31 cellular contexts compared by ENCODE assay signal in genomic region chr1:214583113-214583512, GRCh38.
"Had no signal": no experiment of that assay in that cellular context is flagged by ENCODE, and none has a peak within 500 bp of the region (broad histone marks: within the 10 kb centered on the region; RNA-seq: fewer than 3 reads in every experiment).

No MANE protein-coding gene starts in this region.

- DNase-seq: activated CD4-positive, alpha-beta T cell treated with anti-CD3 and anti-CD28 coated beads for 4 hours; activated CD4-positive, alpha-beta T cell treated with anti-CD3 and anti-CD28 coated beads, Interleukin-2, amount 50 U/mL, for 4 hours; activated CD8-positive, alpha-beta memory T cell treated with anti-CD3 and anti-CD28 coated beads for 24 hours; activated effector memory CD4-positive, alpha-beta T cell treated with anti-CD3 and anti-CD28 coated beads, Interleukin-2, amount 50 U/mL, for 16 hours; activated naive CD4-positive, alpha-beta T cell treated with anti-CD3 and anti-CD28 coated beads for 36 hours; activated naive CD8-positive, alpha-beta T cell treated with anti-CD3 and anti-CD28 coated beads for 36 hours; activated T-cell treated with anti-CD3 and anti-CD28 coated beads, Interleukin-2, amount 50 U/mL, for 1 hour; adrenal gland; aorta; body of pancreas; colonic mucosa; effector CD8-positive, alpha-beta T cell; islet precursor cell; left cardiac atrium; left ventricle myocardium superior; naive thymus-derived CD4-positive, alpha-beta T cell; pancreas; psoas muscle; sigmoid colon; small intestine; stimulated activated CD4-positive, alpha-beta T cell treated with anti-CD3 and anti-CD28 coated beads, Interleukin-4, amount 100 ng/mL, for 24 hours; T-helper 2 cell; thyroid gland; upper lobe of left lung had no signal

- H3K36me3 ChIP-seq: adrenal gland, colonic mucosa, gastroesophageal sphincter, pancreas, sigmoid colon, thyroid gland, upper lobe of left lung, vagina had no signal

- H3K36me3 Mint-ChIP-seq: activated naive CD8-positive, alpha-beta T cell treated with anti-CD3 and anti-CD28 coated beads for 36 hours; mesothelial cell of epicardium; stimulated activated effector memory CD8-positive, alpha-beta T cell treated with anti-CD3 and anti-CD28 coated beads, Interleukin-12 subunit alpha, Interleukin-12 subunit beta, amount 100 ng/mL, for 72 hours had no signal

- H3K4me2 ChIP-seq: hepatocyte had no signal

- H3K27me3 Mint-ChIP-seq: activated naive CD8-positive, alpha-beta T cell treated with anti-CD3 and anti-CD28 coated beads for 36 hours had no signal

- H3K9me3 Mint-ChIP-seq: activated naive CD4-positive, alpha-beta T cell treated with anti-CD3 and anti-CD28 coated beads for 36 hours; activated naive CD8-positive, alpha-beta T cell treated with anti-CD3 and anti-CD28 coated beads for 36 hours; mesothelial cell of epicardium; stimulated activated effector memory CD8-positive, alpha-beta T cell treated with anti-CD3 and anti-CD28 coated beads, Interleukin-12 subunit alpha, Interleukin-12 subunit beta, amount 100 ng/mL, for 72 hours; stimulated activated naive CD8-positive, alpha-beta T cell treated with anti-CD3 and anti-CD28 coated beads, Interleukin-15, Interleukin-2, amounts not matched to agents 100 ng/mL and 50 ng/mL, for 24 hours had no signal

- H3K4me1 ChIP-seq: adrenal gland, body of pancreas, colonic mucosa, gastroesophageal sphincter, thyroid gland, upper lobe of left lung had no signal

- H3K27ac ChIP-seq: adrenal gland, body of pancreas, colonic mucosa, gastroesophageal sphincter, hepatocyte, pancreas, psoas muscle, thyroid gland, upper lobe of left lung, vagina had no signal

- H3K4me1 Mint-ChIP-seq: activated naive CD8-positive, alpha-beta T cell treated with anti-CD3 and anti-CD28 coated beads for 36 hours; stimulated activated effector memory CD8-positive, alpha-beta T cell treated with anti-CD3 and anti-CD28 coated beads, Interleukin-12 subunit alpha, Interleukin-12 subunit beta, amount 100 ng/mL, for 72 hours had no signal

- H3K9me3 ChIP-seq: adrenal gland, body of pancreas, colonic mucosa, gastroesophageal sphincter, pancreas, psoas muscle, sigmoid colon, thyroid gland, upper lobe of left lung, vagina had no signal

- H3K27ac Mint-ChIP-seq: activated naive CD4-positive, alpha-beta T cell treated with anti-CD3 and anti-CD28 coated beads for 36 hours; activated naive CD8-positive, alpha-beta T cell treated with anti-CD3 and anti-CD28 coated beads for 36 hours; activated T-helper 1 cell treated with anti-CD3 and anti-CD28 coated beads, Interleukin-12 subunit alpha, Interleukin-12 subunit beta, Interleukin-2, Interleukin-4 antibody, amounts not matched to agents 30 ng/mL and 10 ng/mL and 1 ng/mL, durations not matched to agents 14 hours and 24 hours and 36 hours; mesothelial cell of epicardium; naive thymus-derived CD4-positive, alpha-beta T cell; stimulated activated effector memory CD8-positive, alpha-beta T cell treated with anti-CD3 and anti-CD28 coated beads, Interleukin-12 subunit alpha, Interleukin-12 subunit beta, amount 100 ng/mL, for 72 hours; stimulated activated naive CD8-positive, alpha-beta T cell treated with anti-CD3 and anti-CD28 coated beads, Interleukin-15, Interleukin-2, amounts not matched to agents 100 ng/mL and 50 ng/mL, for 24 hours had no signal

- H3K4me3 Mint-ChIP-seq: activated naive CD4-positive, alpha-beta T cell treated with anti-CD3 and anti-CD28 coated beads for 36 hours; activated naive CD8-positive, alpha-beta T cell treated with anti-CD3 and anti-CD28 coated beads for 36 hours; activated T-helper 1 cell treated with anti-CD3 and anti-CD28 coated beads, Interleukin-12 subunit alpha, Interleukin-12 subunit beta, Interleukin-2, Interleukin-4 antibody, amounts not matched to agents 30 ng/mL and 10 ng/mL and 1 ng/mL, durations not matched to agents 14 hours and 24 hours and 36 hours; mesothelial cell of epicardium; naive thymus-derived CD4-positive, alpha-beta T cell; stimulated activated effector memory CD8-positive, alpha-beta T cell treated with anti-CD3 and anti-CD28 coated beads, Interleukin-12 subunit alpha, Interleukin-12 subunit beta, amount 100 ng/mL, for 72 hours; stimulated activated naive CD8-positive, alpha-beta T cell treated with anti-CD3 and anti-CD28 coated beads, Interleukin-15, Interleukin-2, amounts not matched to agents 100 ng/mL and 50 ng/mL, for 24 hours had no signal

- H3K27me3 ChIP-seq: adrenal gland, body of pancreas, colonic mucosa, gastroesophageal sphincter, hepatocyte, pancreas, sigmoid colon, thyroid gland, upper lobe of left lung, vagina had no signal

- ATAC-seq: body of pancreas; gastroesophageal sphincter; left cardiac atrium; left ventricle myocardium superior; naive thymus-derived CD4-positive, alpha-beta T cell; pancreas; psoas muscle; stimulated activated effector memory CD8-positive, alpha-beta T cell treated with anti-CD3 and anti-CD28 coated beads, Interleukin-12 subunit alpha, Interleukin-12 subunit beta, amount 100 ng/mL, for 72 hours had no signal

- H3K79me2 ChIP-seq: hepatocyte had no signal

- H2AFZ ChIP-seq: hepatocyte had no signal

- H3K4me3 ChIP-seq: adrenal gland, body of pancreas, colonic mucosa, gastroesophageal sphincter, hepatocyte, pancreas, psoas muscle, sigmoid colon, thyroid gland, upper lobe of left lung, vagina had no signal
